In genomic region chr9:137522746-137523455, GRCh38 we compare ENCODE assay signal across 19 cellular contexts. TPM values are rescaled to one million over a fixed set of nuclear protein-coding genes. Genes with fewer than 3 reads are reported as not detected.
DNase-seq lines count a peak whose midpoint lies in the region; ATAC-seq and TF ChIP-seq lines count a peak whose summit lies in the region.
"Had no signal": no experiment of that assay in that cellular context is flagged by ENCODE, and none has a peak within 500 bp of the region (broad histone marks: within the 10 kb centered on the region; RNA-seq: fewer than 3 reads in every experiment).

No MANE protein-coding gene starts in this region.

- H2AFZ ChIP-seq in neuronal stem cell (ENCODE audit: low read length) = no peak overlapping the region
- H2AFZ ChIP-seq in mammary epithelial cell (ENCODE audit: low read depth, low read length) = no peak overlapping the region

- H3K4me3 ChIP-seq in left ventricle myocardium inferior = no peak overlapping the region
- no peak overlapping the region for H3K4me3 ChIP-seq in neuronal stem cell (ENCODE audit: low read length in 2 of 2)
- no peak overlapping the region for H3K4me3 ChIP-seq in aorta (ENCODE audit: low read length in 2 of 2)
- H3K4me3 ChIP-seq in mammary epithelial cell (replicated peaks in 1 of 3; ENCODE audit: insufficient read depth in 1 of 3, low read depth in 2 of 3, low read length in 3 of 3) = no peak overlapping the region
- H3K4me3 ChIP-seq: BLaER1, GM12878, K562 had no signal

- TF ChIP-seq POLR2A in GM18505 (IDR thresholded peaks at IDR 0.05; ENCODE audit: borderline replicate concordance, extremely low read depth, insufficient read depth, insufficient read length) = no peak

- H3K27me3 ChIP-seq in left ventricle myocardium inferior (ENCODE audit: low read depth) (no peaks in the 10 kb centered on the region), neuronal stem cell (ENCODE audit: control insufficient read depth in 3 of 3, insufficient read depth in 3 of 3, low read depth in 1 of 3, low read length in 3 of 3) (no peaks in the 10 kb centered on the region), aorta (ENCODE audit: control insufficient read depth in 1 of 2, insufficient read depth in 2 of 2, low read length in 1 of 2) (no peaks in the 10 kb centered on the region), mammary epithelial cell (ENCODE audit: insufficient read depth, low read length) (no peaks in the 10 kb centered on the region)
- H3K27me3 ChIP-seq: BLaER1 had no signal

- H3K79me1 ChIP-seq in neuronal stem cell (ENCODE audit: low read depth, low read length) = no peaks in the 10 kb centered on the region

- CTCF ChIA-PET in mammary epithelial cell (lab: Charles Lee; ENCODE audit: low non-redundant PET) = no interaction called here

- H3K9me3 ChIP-seq in left ventricle myocardium inferior (replicated peaks) (no peaks in the 10 kb centered on the region), neuronal stem cell (replicated peaks in 1 of 2; ENCODE audit: control insufficient read depth in 2 of 2, insufficient read depth in 1 of 2, low read depth in 1 of 2, low read length in 2 of 2) (no peaks in the 10 kb centered on the region), aorta (ENCODE audit: control insufficient read depth, low read length) (no peaks in the 10 kb centered on the region), mammary epithelial cell (replicated peaks; ENCODE audit: insufficient read depth, low read length) (no peaks in the 10 kb centered on the region)

- no peak overlapping the region for H2BK12ac ChIP-seq in neuronal stem cell (ENCODE audit: low read length)

- peak overlapping the region; percentile 71 for H3K18ac ChIP-seq in neuronal stem cell (ENCODE audit: low read length)

- dilution Hi-C loops in mammary epithelial cell (cut with HindIII; ENCODE audit: low sequenced_read_pairs) = no loop called here

- no peaks in the 10 kb centered on the region for H3K4me1 ChIP-seq in left ventricle myocardium inferior
- no peaks in the 10 kb centered on the region for H3K4me1 ChIP-seq in neuronal stem cell (ENCODE audit: control insufficient read depth in 2 of 2, insufficient read depth in 1 of 2, low read depth in 1 of 2, low read length in 2 of 2)
- no peaks in the 10 kb centered on the region for H3K4me1 ChIP-seq in aorta (ENCODE audit: control insufficient read depth in 1 of 2, insufficient read depth in 2 of 2, low read length in 2 of 2)
- H3K4me1 ChIP-seq in mammary epithelial cell (ENCODE audit: insufficient read depth, low read length) = no peaks in the 10 kb centered on the region

- H3K79me2 ChIP-seq in mammary epithelial cell (ENCODE audit: insufficient read depth, low read length) = no peaks in the 10 kb centered on the region

- H4K20me1 ChIP-seq in mammary epithelial cell (ENCODE audit: insufficient read depth, low read length) = no peaks in the 10 kb centered on the region
- H4K20me1 ChIP-seq: BLaER1 had no signal

- WGBS in neuronal stem cell (ENCODE audit: extremely low coverage in 2 of 2, insufficient read length in 2 of 2, insufficient replicate concordance in 1 of 2), 2 donors = no CpG with 5 or more reads among the region's 36 CpGs
- WGBS in aorta, 2 donors = 91 to 92% methylated on average over 36 of the region's 36 CpGs
- WGBS in mammary epithelial cell (ENCODE audit: low coverage, missing lambda C conversion rate) = 96% methylated on average over 28 of the region's 36 CpGs

- peak overlapping the region; percentile 56 for H3K14ac ChIP-seq in neuronal stem cell (ENCODE audit: low read length)

- peak overlapping the region; percentile 17 for H4K8ac ChIP-seq in neuronal stem cell (ENCODE audit: low read depth, low read length)

- no peak overlapping the region for H2BK15ac ChIP-seq in neuronal stem cell (ENCODE audit: low read length)

- in situ Hi-C loops in mammary epithelial cell (cut with MboI; ENCODE audit: low sequenced_read_pairs in 2 of 2) = loop anchor here (10.0 kb wide), 2 partner anchors 228 to 238 kb away; no protein-coding TSS in a partner anchor

- peak overlapping the region; percentile 72 for H2BK120ac ChIP-seq in neuronal stem cell (ENCODE audit: low read depth, low read length)

- H3K9ac ChIP-seq in neuronal stem cell (ENCODE audit: low read depth, low read length, poor library complexity) = no peak overlapping the region
- no peak overlapping the region for H3K9ac ChIP-seq in mammary epithelial cell (ENCODE audit: insufficient read depth, low read length)
- H3K9ac ChIP-seq: BLaER1 had no signal

- TF ChIP-seq CTCF in left ventricle myocardium inferior (IDR thresholded peaks at IDR 0.05; ENCODE audit: borderline replicate concordance) = no peak
- TF ChIP-seq CTCF in mammary epithelial cell (conservative IDR thresholded peaks at IDR 0.05 in 1 of 2, IDR thresholded peaks at IDR 0.05 in 1 of 2; ENCODE audit: extremely low read depth in 1 of 2, insufficient read depth in 1 of 2, low read depth in 1 of 2, low read length in 2 of 2) = no peak

- H3K27ac ChIP-seq in left ventricle myocardium inferior (replicated peaks) = no peak overlapping the region
- no peak overlapping the region for H3K27ac ChIP-seq in neuronal stem cell (replicated peaks; ENCODE audit: low read length)
- H3K27ac ChIP-seq in aorta (ENCODE audit: low read depth in 1 of 2, low read length in 2 of 2) = no peak overlapping the region
- H3K27ac ChIP-seq in mammary epithelial cell (ENCODE audit: insufficient read depth, low read depth, low read length) = no peak overlapping the region
- H3K27ac ChIP-seq: BLaER1 had no signal

- no peak overlapping the region for H4K91ac ChIP-seq in neuronal stem cell (ENCODE audit: low read depth, low read length, poor library complexity)

- BruUV-seq in mammary epithelial cell (replicated peaks; lab: Mats Ljungman, UMichigan) = no TSS peak

- no peak overlapping the region for H3K4ac ChIP-seq in neuronal stem cell (ENCODE audit: low read length)

- H2BK5ac ChIP-seq in neuronal stem cell (ENCODE audit: low read length) = no peak overlapping the region

- H2AK5ac ChIP-seq in neuronal stem cell (ENCODE audit: low read depth, low read length) = no peak overlapping the region

- intact Hi-C loops in Right ventricle myocardium superior (cut with DNase I) (loop anchor here (10.0 kb wide), 1 partner anchor 228 kb away; no protein-coding TSS in a partner anchor), left ventricle myocardium inferior (cut with micrococcal nuclease) (no loop called here), aorta (cut with DNase I) (loop anchor here in 1 of 2 donors (10.0 kb wide), 1 partner anchor 98 kb away; the partner anchor contains the start of genes EXD3 and NOXA1), mammary epithelial cell (cut with micrococcal nuclease) (loop anchor here (10.0 kb wide), 1 partner anchor 98 kb away; the partner anchor contains the start of genes EXD3 and NOXA1)

- no peaks in the 10 kb centered on the region for H3K36me3 ChIP-seq in left ventricle myocardium inferior
- no peaks in the 10 kb centered on the region for H3K36me3 ChIP-seq in neuronal stem cell (replicated peaks in 1 of 2; ENCODE audit: control insufficient read depth in 2 of 2, insufficient read depth in 2 of 2, low read length in 2 of 2)
- H3K36me3 ChIP-seq in aorta (ENCODE audit: control insufficient read depth in 1 of 2, insufficient read depth in 2 of 2, low read length in 1 of 2) = no peaks in the 10 kb centered on the region
- H3K36me3 ChIP-seq in mammary epithelial cell (ENCODE audit: insufficient read depth, low read length) = no peaks in the 10 kb centered on the region

- H3K4me2 ChIP-seq in neuronal stem cell (ENCODE audit: insufficient read depth, low read length, poor library complexity, severe bottlenecking) (no peak overlapping the region), mammary epithelial cell (ENCODE audit: insufficient read depth, low read depth, low read length) (no peak overlapping the region)
- H3K4me2 ChIP-seq: BLaER1 had no signal

- ATAC-seq in Right ventricle myocardium superior (ENCODE audit: poor library complexity) (no peak), aorta (ENCODE audit: low FRiP score) (peak; percentile 29), GM18505 (IDR thresholded peaks at IDR 0.05; ENCODE audit: unreplicated experiment) (no peak), GM21360 (IDR thresholded peaks at IDR 0.05; ENCODE audit: unreplicated experiment) (no peak)
- ATAC-seq: CD8-positive, alpha-beta T cell; GM12878; K562 had no signal

- DNase-seq in Right ventricle myocardium superior (peak; percentile 24), left ventricle myocardium inferior (no peak), islet precursor cell (peak; percentile 42), neuronal stem cell (ENCODE audit: low spot score) (no peak), aorta (no peak), mammary epithelial cell (no peak)
- DNase-seq: 8988T; Calu3; CD8-positive, alpha-beta T cell; DMS79 treated with DMSO at 0.1 percent for 48 hours; HCEC 1CT; HFFc6; IMR-90 had no signal

- peak overlapping the region; percentile 73 for H3K23ac ChIP-seq in neuronal stem cell (ENCODE audit: low read depth, low read length, poor library complexity)

RNA-seq across cellular contexts. Expression of gene PNPLA7, which starts 27.3 kb away (rescaled TPM):
- total RNA-seq in Right ventricle myocardium superior (12.2 TPM), left ventricle myocardium inferior (9.0 TPM), aorta (10 to 100 TPM in 1 of 2 donors, 1 to 10 TPM in 1; 7.6 to 10.3 TPM), mammary epithelial cell (1 to 10 TPM; 1.3 to 1.7 TPM)
- 0.38 TPM for polyA plus RNA-seq in neuronal stem cell (2013, experiment 1 of 2)
- 0.29 TPM for polyA plus RNA-seq in neuronal stem cell (2013, experiment 2 of 2)
- polyA plus RNA-seq in aorta (10 to 100 TPM in 1 of 2 donors, 1 to 10 TPM in 1; 2.1 to 36.6 TPM), mammary epithelial cell (0.25 TPM)
- not detected for polyA minus RNA-seq in mammary epithelial cell
- total RNA-seq: H4 had no signal

RNA-seq across cellular contexts. Expression of gene MRPL41, which starts 28.8 kb away (rescaled TPM):
- total RNA-seq in Right ventricle myocardium superior = 272 TPM
- total RNA-seq in left ventricle myocardium inferior = 233 TPM
- 39.7 TPM for polyA plus RNA-seq in neuronal stem cell (2013, experiment 1 of 2)
- polyA plus RNA-seq in neuronal stem cell (2013, experiment 2 of 2) = 37.4 TPM
- 10 to 100 TPM; 25.8 to 43.7 TPM for total RNA-seq in aorta
- polyA plus RNA-seq in aorta = 10 to 100 TPM; 39.7 to 86.6 TPM
- total RNA-seq in mammary epithelial cell = 10 to 100 TPM; 31.3 to 46.1 TPM
- 35.8 TPM for polyA plus RNA-seq in mammary epithelial cell
- 1.6 TPM for polyA minus RNA-seq in mammary epithelial cell

RNA-seq across cellular contexts. Expression of gene DPH7, which starts 55.8 kb away (rescaled TPM):
- total RNA-seq in Right ventricle myocardium superior = 18.6 TPM
- 18.0 TPM for total RNA-seq in left ventricle myocardium inferior
- 29.5 TPM for polyA plus RNA-seq in neuronal stem cell (2013, experiment 1 of 2)
- 29.6 TPM for polyA plus RNA-seq in neuronal stem cell (2013, experiment 2 of 2)
- total RNA-seq in aorta = 10 to 100 TPM; 24.8 to 35.7 TPM
- 10 to 100 TPM in 1 of 2 donors, 1 to 10 TPM in 1; 9.9 to 94.0 TPM for polyA plus RNA-seq in aorta
- total RNA-seq in mammary epithelial cell = 10 to 100 TPM; 25.0 to 41.4 TPM
- polyA plus RNA-seq in mammary epithelial cell = 26.8 TPM
- polyA minus RNA-seq in mammary epithelial cell = 31.9 TPM

Comparison
In these comparisons a context has a peak if more than half of its experiments do, and no peak if none do; other contexts are left out.
1. DNase-seq: peak in Right ventricle myocardium superior (single experiment) and islet precursor cell (single experiment); none in left ventricle myocardium inferior (single experiment), neuronal stem cell (single experiment), aorta (0 of 2) and mammary epithelial cell (single experiment).